ENCODE assay signal across 16 cellular contexts in genomic region chr11:123576082-123576481, GRCh38.
DNase-seq lines count a peak whose midpoint lies in the region; ATAC-seq and TF ChIP-seq lines count a peak whose summit lies in the region.
"Had no signal": no experiment of that assay in that cellular context is flagged by ENCODE, and none has a peak within 500 bp of the region (broad histone marks: within the 10 kb centered on the region; RNA-seq: fewer than 3 reads in every experiment).

No MANE protein-coding gene starts in this region.

- H3K9me2 ChIP-seq in HCT116 (ENCODE audit: insufficient read depth) = no peaks in the 10 kb centered on the region

- no peaks in the 10 kb centered on the region for H4K20me1 ChIP-seq in HCT116 (ENCODE audit: insufficient read depth)

- H3K4me2 ChIP-seq in HCT116 (ENCODE audit: low read length) = 0 out of 2 replicates have a peak overlapping the region, but pooled peaks have one; percentile 44

- POLR2A ChIA-PET in HCT116 (lab: Charles Lee) = no interaction called here

- no peaks in the 10 kb centered on the region for H3K27me3 Mint-ChIP-seq in CD4-positive, CD25-positive, alpha-beta regulatory T cell
- H3K27me3 Mint-ChIP-seq in activated T-helper 1 cell treated with anti-CD3 and anti-CD28 coated beads, Interleukin-12 subunit alpha, Interleukin-12 subunit beta, Interleukin-2, Interleukin-4 antibody, amounts not matched to agents 30 ng/mL and 10 ng/mL and 1 ng/mL, durations not matched to agents 14 hours and 24 hours and 36 hours (ENCODE audit: insufficient read depth) = no peaks in the 10 kb centered on the region
- peaks cover 6% of the 10 kb centered on the region for H3K27me3 Mint-ChIP-seq in glutamatergic neuron (ENCODE audit: unreplicated experiment)

- no TSS peak for BruUV-seq in HCT116 (replicated peaks; lab: Mats Ljungman, UMichigan)

- CTCF ChIA-PET in HCT116 (lab: Charles Lee) = interaction anchor here (1.5 to 2.0 kb wide), 4 partner anchors 9 to 169 kb away, joined by 5 to 14 read pairs (median 8); no protein-coding TSS in a partner anchor

- H3K4me1 ChIP-seq in CD4-positive, CD25-positive, alpha-beta regulatory T cell (ENCODE audit: control insufficient read depth, insufficient read depth, low read length, poor library complexity, severe bottlenecking) = peaks cover 12% of the 10 kb centered on the region
- H3K4me1 ChIP-seq in HCT116 (ENCODE audit: control insufficient read depth in 1 of 2, insufficient read depth in 2 of 2, low read length in 2 of 2) = peaks cover 2 to 11% of the 10 kb centered on the region in 2 experiments; a peak in 3 of 4 replicates
- H3K4me1 ChIP-seq in left ventricle myocardium inferior = peaks cover 7% of the 10 kb centered on the region

- H2AFZ ChIP-seq in HCT116 (ENCODE audit: low read depth, low read length, poor library complexity, severe bottlenecking) = no peak overlapping the region

- no peak for TF ChIP-seq RAD21 in HCT116 (IDR thresholded peaks at IDR 0.05; ENCODE audit: low read depth)

- peaks cover 0 to 2% (median 0%) of the 10 kb centered on the region in 7 donors for H3K9me3 Mint-ChIP-seq in CD4-positive, CD25-positive, alpha-beta regulatory T cell
- H3K9me3 Mint-ChIP-seq in activated T-helper 1 cell treated with anti-CD3 and anti-CD28 coated beads, Interleukin-12 subunit alpha, Interleukin-12 subunit beta, Interleukin-2, Interleukin-4 antibody, amounts not matched to agents 30 ng/mL and 10 ng/mL and 1 ng/mL, durations not matched to agents 14 hours and 24 hours and 36 hours = no peaks in the 10 kb centered on the region
- peaks cover 4% of the 10 kb centered on the region for H3K9me3 Mint-ChIP-seq in glutamatergic neuron (ENCODE audit: unreplicated experiment)

- H3K4me3 ChIP-seq in CD4-positive, CD25-positive, alpha-beta regulatory T cell (ENCODE audit: low read depth, low read length) = peak overlapping the region; percentile 53
- H3K4me3 ChIP-seq in HCT116 (replicated peaks in 1 of 2; ENCODE audit: low read depth in 1 of 2, low read length in 2 of 2) (no peak overlapping the region), left ventricle myocardium inferior (no peak overlapping the region), brain microvascular endothelial cell (ENCODE audit: low read depth, low read length) (no peak overlapping the region)

- intact Hi-C loops in HCT116 (cut with micrococcal nuclease) = loop anchor here (10.0 kb wide), 1 partner anchor 271 kb away; no protein-coding TSS in a partner anchor
- intact Hi-C loops in activated T-helper 1 cell treated with anti-CD3 and anti-CD28 coated beads, Interleukin-12 subunit alpha, Interleukin-12 subunit beta, Interleukin-2, Interleukin-4 antibody, amounts not matched to agents 30 ng/mL and 10 ng/mL and 1 ng/mL, durations not matched to agents 14 hours and 24 hours and 36 hours (cut with micrococcal nuclease) = loop anchor here (2.0 to 5.0 kb wide), 2 partner anchors 65 to 274 kb away; no protein-coding TSS in a partner anchor
- intact Hi-C loops in left ventricle myocardium inferior (cut with micrococcal nuclease) = loop anchor here (5.0 kb wide), 1 partner anchor 64 kb away; no protein-coding TSS in a partner anchor

- no peak overlapping the region for H3K4me3 Mint-ChIP-seq in CD4-positive, CD25-positive, alpha-beta regulatory T cell
- no peak overlapping the region for H3K4me3 Mint-ChIP-seq in activated T-helper 1 cell treated with anti-CD3 and anti-CD28 coated beads, Interleukin-12 subunit alpha, Interleukin-12 subunit beta, Interleukin-2, Interleukin-4 antibody, amounts not matched to agents 30 ng/mL and 10 ng/mL and 1 ng/mL, durations not matched to agents 14 hours and 24 hours and 36 hours
- H3K4me3 Mint-ChIP-seq in glutamatergic neuron (ENCODE audit: unreplicated experiment) = peak overlapping the region; percentile 31

- TF ChIP-seq POLR2A in HCT116 (IDR thresholded peaks at IDR 0.05; ENCODE audit: borderline replicate concordance, extremely low read depth, insufficient read depth, insufficient read length) = no peak

- in situ Hi-C loops in brain microvascular endothelial cell (cut with HindIII; ENCODE audit: low pct_ligation_motif_present, low sequenced_read_pairs) = no loop called here

- peak overlapping the region in 2 of 3 donors; percentile 0 to 53 for H3K27ac Mint-ChIP-seq in CD4-positive, CD25-positive, alpha-beta regulatory T cell
- H3K27ac Mint-ChIP-seq in activated T-helper 1 cell treated with anti-CD3 and anti-CD28 coated beads, Interleukin-12 subunit alpha, Interleukin-12 subunit beta, Interleukin-2, Interleukin-4 antibody, amounts not matched to agents 30 ng/mL and 10 ng/mL and 1 ng/mL, durations not matched to agents 14 hours and 24 hours and 36 hours = peak overlapping the region; percentile 40
- peak overlapping the region; percentile 1 for H3K27ac Mint-ChIP-seq in glutamatergic neuron (ENCODE audit: unreplicated experiment)

- TF ChIP-seq CTCF in HCT116 (IDR thresholded peaks at IDR 0.05 in 2 of 3, conservative IDR thresholded peaks at IDR 0.05 in 1 of 3; ENCODE audit: borderline replicate concordance in 1 of 3, insufficient read depth in 1 of 3, low read depth in 2 of 3, low read length in 2 of 3) (no peak), glutamatergic neuron (IDR thresholded peaks at IDR 0.05; ENCODE audit: partially characterized antibody, unreplicated experiment) (no peak), left ventricle myocardium inferior (IDR thresholded peaks at IDR 0.05; ENCODE audit: borderline replicate concordance) (no peak), brain microvascular endothelial cell (IDR thresholded peaks at IDR 0.05; ENCODE audit: low read depth, low read length, missing control alignments) (no peak)

- H3K79me2 ChIP-seq in HCT116 (ENCODE audit: insufficient read depth, low read length) = no peaks in the 10 kb centered on the region

- H3K4me1 Mint-ChIP-seq in CD4-positive, CD25-positive, alpha-beta regulatory T cell = peaks cover 4 to 21% (median 10%) of the 10 kb centered on the region in 4 donors
- peaks cover 38% of the 10 kb centered on the region for H3K4me1 Mint-ChIP-seq in activated T-helper 1 cell treated with anti-CD3 and anti-CD28 coated beads, Interleukin-12 subunit alpha, Interleukin-12 subunit beta, Interleukin-2, Interleukin-4 antibody, amounts not matched to agents 30 ng/mL and 10 ng/mL and 1 ng/mL, durations not matched to agents 14 hours and 24 hours and 36 hours (ENCODE audit: low read depth)
- peaks cover 33% of the 10 kb centered on the region for H3K4me1 Mint-ChIP-seq in glutamatergic neuron (ENCODE audit: low read depth, unreplicated experiment)

- H3K36me3 ChIP-seq in CD4-positive, CD25-positive, alpha-beta regulatory T cell (ENCODE audit: control insufficient read depth, insufficient read depth, low read length) = no peaks in the 10 kb centered on the region
- no peaks in the 10 kb centered on the region for H3K36me3 ChIP-seq in HCT116 (ENCODE audit: control insufficient read depth in 1 of 2, insufficient read depth in 2 of 2, low read length in 2 of 2)
- H3K36me3 ChIP-seq in left ventricle myocardium inferior = no peaks in the 10 kb centered on the region
- no peaks in the 10 kb centered on the region for H3K36me3 ChIP-seq in brain microvascular endothelial cell (replicated peaks)

- H3K9me3 ChIP-seq in CD4-positive, CD25-positive, alpha-beta regulatory T cell (ENCODE audit: control insufficient read depth in 2 of 2, low read length in 2 of 2) = no peaks in the 10 kb centered on the region
- H3K9me3 ChIP-seq in HCT116 (ENCODE audit: control insufficient read depth in 1 of 2, insufficient read depth in 1 of 2, low read depth in 1 of 2, low read length in 2 of 2) = no peaks in the 10 kb centered on the region
- H3K9me3 ChIP-seq in left ventricle myocardium inferior (replicated peaks) = no peaks in the 10 kb centered on the region

- ATAC-seq in CD4-positive, CD25-positive, alpha-beta regulatory T cell (ENCODE audit: low read depth in 2 of 2) = no peak
- ATAC-seq in HCT116 (no peak), GM18520 (IDR thresholded peaks at IDR 0.05; ENCODE audit: unreplicated experiment) (no peak)

- H3K9ac ChIP-seq in HCT116 (ENCODE audit: low read length) = no peak overlapping the region

- RAD21 ChIA-PET in HCT116 (lab: Charles Lee; ENCODE audit: low non-redundant PET in 1 of 2, low total read pairs in 2 of 2, uncharacterized antibody in 2 of 2, unreplicated experiment in 2 of 2) = interaction anchor here in 1 of 2 experiments (1.7 kb wide), 1 partner anchor 168 kb away, joined by 3 read pairs; no protein-coding TSS in a partner anchor

- DNase-seq in CD4-positive, CD25-positive, alpha-beta regulatory T cell = no peak
- no peak for DNase-seq in HCT116 (ENCODE audit: low read depth, low spot score)
- no peak for DNase-seq in activated T-helper 1 cell treated with anti-CD3 and anti-CD28 coated beads, Interleukin-12 subunit alpha, Interleukin-12 subunit beta, Interleukin-2, Interleukin-4 antibody, amounts not matched to agents 30 ng/mL and 10 ng/mL and 1 ng/mL, durations not matched to agents 14 hours and 24 hours and 36 hours (ENCODE audit: low spot score)
- no peak for DNase-seq in glutamatergic neuron
- DNase-seq in left ventricle myocardium inferior = no peak
- no peak for DNase-seq in brain microvascular endothelial cell
- DNase-seq: DMS 273 treated with DMSO at 0.1 percent for 48 hours, GF-D8, NCI-H1436, NCI-H2029, NCI-H2171, NCI-H446, RPMI8226, SIG-M5 had no signal

- no peak overlapping the region for H3K27ac ChIP-seq in CD4-positive, CD25-positive, alpha-beta regulatory T cell (ENCODE audit: insufficient read depth, low read length, poor library complexity, severe bottlenecking)
- no peak overlapping the region for H3K27ac ChIP-seq in HCT116 (ENCODE audit: low read depth, low read length)
- no peak overlapping the region for H3K27ac ChIP-seq in left ventricle myocardium inferior (replicated peaks)
- H3K27ac ChIP-seq in brain microvascular endothelial cell = no peak overlapping the region
- H3K27ac ChIP-seq: HL-60 had no signal

- H3K36me3 Mint-ChIP-seq in CD4-positive, CD25-positive, alpha-beta regulatory T cell = no peaks in the 10 kb centered on the region
- peaks cover 16% of the 10 kb centered on the region for H3K36me3 Mint-ChIP-seq in activated T-helper 1 cell treated with anti-CD3 and anti-CD28 coated beads, Interleukin-12 subunit alpha, Interleukin-12 subunit beta, Interleukin-2, Interleukin-4 antibody, amounts not matched to agents 30 ng/mL and 10 ng/mL and 1 ng/mL, durations not matched to agents 14 hours and 24 hours and 36 hours (ENCODE audit: low read depth)
- no peaks in the 10 kb centered on the region for H3K36me3 Mint-ChIP-seq in glutamatergic neuron (ENCODE audit: unreplicated experiment)

- H3K27me3 ChIP-seq in CD4-positive, CD25-positive, alpha-beta regulatory T cell (ENCODE audit: control insufficient read depth, insufficient read depth, low read length) = no peaks in the 10 kb centered on the region
- H3K27me3 ChIP-seq in HCT116 (ENCODE audit: insufficient read depth, low read length) (peaks cover 16% of the 10 kb centered on the region), left ventricle myocardium inferior (ENCODE audit: low read depth) (no peaks in the 10 kb centered on the region), brain microvascular endothelial cell (replicated peaks) (no peaks in the 10 kb centered on the region)

TF ChIP-seq in HCT116, 20 proteins besides CTCF, POLR2A, EP300 and RAD21 (continues in another document):
- TF ChIP-seq ZFX (IDR thresholded peaks at IDR 0.05) = no peak
- no peak for TF ChIP-seq POLR2AphosphoS5 (IDR thresholded peaks at IDR 0.05; ENCODE audit: low read depth, low read length)
- no peak for TF ChIP-seq YY1 (IDR thresholded peaks at IDR 0.05; ENCODE audit: extremely low read depth, insufficient replicate concordance, low read depth, low read length)
